ENCODE assay signal across 1 cellular context in the genomic region with DNA sequence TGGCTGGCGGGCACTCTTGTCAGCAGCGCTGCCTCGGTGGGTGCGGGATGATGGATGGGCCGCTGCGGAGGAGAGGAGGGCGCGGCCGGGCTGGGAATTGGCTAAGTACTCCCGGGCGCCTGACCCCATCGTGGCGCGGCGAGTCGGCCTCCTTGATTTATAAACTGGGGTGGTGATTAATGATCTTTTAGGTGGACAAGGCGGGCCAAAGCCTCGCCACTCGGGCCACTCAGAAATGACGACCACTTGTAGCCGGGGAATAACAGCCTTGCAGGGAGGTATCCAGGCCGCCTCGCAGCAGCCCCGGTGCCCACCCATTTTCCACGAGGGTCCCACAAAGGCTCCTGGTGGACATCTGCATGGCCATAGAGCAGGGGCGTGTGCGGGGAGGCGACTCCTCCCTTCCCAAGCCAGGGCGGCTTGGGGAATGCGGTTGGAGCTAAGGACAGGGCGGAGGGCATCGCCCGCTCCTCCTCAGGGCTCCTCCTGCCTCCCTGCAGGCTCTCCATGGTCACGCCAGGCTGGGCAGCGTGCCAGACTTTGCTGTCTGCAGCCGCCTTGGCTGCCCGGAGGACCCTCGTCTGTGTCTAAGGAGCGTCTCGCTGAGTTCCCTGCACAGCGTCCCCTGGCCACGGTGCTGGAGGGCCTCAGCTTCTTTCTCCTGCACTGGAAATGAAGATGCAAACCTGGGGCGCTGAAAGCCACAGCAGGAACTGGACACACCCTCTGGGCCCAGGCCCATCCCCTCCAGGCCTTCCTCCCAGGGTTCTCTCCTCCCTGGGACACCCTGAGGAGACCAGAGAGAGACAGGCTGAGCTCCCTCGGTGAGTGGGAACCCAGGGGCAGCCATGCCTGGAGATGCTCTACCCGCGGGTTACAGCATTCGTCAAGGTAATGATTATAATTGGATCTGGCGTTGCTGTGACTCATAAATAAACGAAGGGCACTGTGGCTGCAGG.
TF ChIP-seq lines count a peak whose summit lies in the region.

No MANE protein-coding gene starts in this region.

TF ChIP-seq in H1, 55 proteins besides CTCF, POLR2A, EP300 and RAD21:
- TF ChIP-seq CHD2 (IDR thresholded peaks at IDR 0.05; ENCODE audit: low read length): no peak
